15 cellular contexts compared by ENCODE assay signal in genomic region chr18:3514312-3515216, GRCh38.
"Had no signal": no experiment of that assay in that cellular context is flagged by ENCODE, and none has a peak within 500 bp of the region (broad histone marks: within the 10 kb centered on the region; RNA-seq: fewer than 3 reads in every experiment).

No MANE protein-coding gene starts in this region.

- H3K36me3 ChIP-seq: colonic mucosa, heart left ventricle, upper lobe of right lung had no signal

- H3K27me3 ChIP-seq: colonic mucosa, heart left ventricle, upper lobe of right lung had no signal

- DNase-seq: activated CD4-positive, alpha-beta memory T cell treated with anti-CD3 and anti-CD28 coated beads for 36 hours; activated CD4-positive, CD25-positive, alpha-beta regulatory T cell treated with anti-CD3 and anti-CD28 coated beads, Interleukin-2, amount 50 U/mL, for 72 hours; activated naive CD4-positive, alpha-beta T cell treated with anti-CD3 and anti-CD28 coated beads for 36 hours; colonic mucosa; foreskin melanocyte; heart left ventricle; left colon; mucosa of descending colon; natural killer cell; occipital lobe; right cardiac atrium; substantia nigra; upper lobe of right lung had no signal

- H3K4me1 ChIP-seq: colonic mucosa, upper lobe of right lung had no signal

- H3K9me3 ChIP-seq: colonic mucosa, heart left ventricle, mucosa of descending colon, upper lobe of right lung had no signal

- H3K27ac ChIP-seq: colonic mucosa, heart left ventricle, upper lobe of right lung had no signal

- H3K4me3 ChIP-seq: colonic mucosa, heart left ventricle, lung, mucosa of descending colon, smooth muscle cell, upper lobe of right lung had no signal

- H3K4me2 ChIP-seq: smooth muscle cell had no signal
